10 cellular contexts compared by ENCODE assay signal in the genomic region with DNA sequence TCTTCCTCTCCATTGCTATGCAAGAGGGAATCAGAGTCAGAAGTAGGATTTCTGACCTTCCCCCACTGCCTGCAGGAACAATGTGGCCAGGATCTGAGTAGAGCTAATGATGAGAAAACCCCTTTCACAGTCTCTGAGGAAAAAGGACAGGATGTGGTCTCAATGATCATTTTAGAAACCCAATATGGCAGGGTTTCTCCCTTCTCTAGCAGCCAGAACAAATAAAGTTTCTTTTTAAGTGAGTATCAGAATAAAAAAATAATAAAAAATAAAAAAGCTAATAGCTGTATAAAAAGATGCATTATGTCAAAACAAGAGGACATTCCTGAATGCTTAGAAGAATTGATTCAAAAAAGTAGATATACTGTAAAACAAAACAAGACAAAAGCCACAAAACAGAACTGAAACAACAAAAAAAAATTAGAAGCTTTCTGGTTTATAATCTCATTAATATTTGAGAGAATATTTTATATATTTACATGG.
DNase-seq lines count a peak whose midpoint lies in the region; ATAC-seq and TF ChIP-seq lines count a peak whose summit lies in the region.
"Had no signal": no experiment of that assay in that cellular context is flagged by ENCODE, and none has a peak within 500 bp of the region (broad histone marks: within the 10 kb centered on the region; RNA-seq: fewer than 3 reads in every experiment).

No MANE protein-coding gene starts in this region.

- H3K4me3 ChIP-seq in DND-41 (ENCODE audit: low read depth in 1 of 2, low read length in 2 of 2): no peak overlapping the region
- H3K4me3 ChIP-seq in PC-3 (ENCODE audit: low read length): no peak overlapping the region
- H3K4me3 ChIP-seq in BE2C (ENCODE audit: low read depth, low read length): no peak overlapping the region

- H3K4me1 ChIP-seq in DND-41 (ENCODE audit: insufficient read depth, low read length) (peaks cover 11% of the 10 kb centered on the region), PC-3 (ENCODE audit: insufficient read depth, low read length) (no peaks in the 10 kb centered on the region), BE2C (no peaks in the 10 kb centered on the region)

- CTCF ChIA-PET in PC-3 (lab: Charles Lee): no interaction called here

- no TSS peak for BruUV-seq in PC-3 (replicated peaks; lab: Mats Ljungman, UMichigan)

- TF ChIP-seq CTCF in DND-41 (IDR thresholded peaks at IDR 0.05; ENCODE audit: borderline replicate concordance, extremely low read depth, low read length, poor library complexity, severe bottlenecking) (no peak), PC-3 (conservative IDR thresholded peaks at IDR 0.05; ENCODE audit: low read depth, low read length) (no peak), BE2C (IDR thresholded peaks at IDR 0.05; ENCODE audit: low read depth, low read length) (no peak)

- H3K9me3 ChIP-seq in DND-41 (ENCODE audit: insufficient read depth, low read length, severe bottlenecking) (no peaks in the 10 kb centered on the region), PC-3 (ENCODE audit: low read length) (no peaks in the 10 kb centered on the region), BE2C (no peaks in the 10 kb centered on the region)

- H4K20me1 ChIP-seq in DND-41 (ENCODE audit: insufficient read depth, low read length): no peaks in the 10 kb centered on the region
- no peaks in the 10 kb centered on the region for H4K20me1 ChIP-seq in PC-3 (ENCODE audit: low read length)

- POLR2A ChIA-PET in PC-3 (lab: Charles Lee; ENCODE audit: unreplicated experiment): no interaction called here

- DNase-seq in DND-41 (peak; percentile 21), PC-3 (peak; percentile 5), NCI-H2081 (lab: John Stamatoyannopoulos, UW) (no peak), BE2C (no peak), DMS 273 (lab: John Stamatoyannopoulos, UW; ENCODE audit: unreplicated experiment) (no peak)
- DNase-seq in effector CD4-positive, alpha-beta T cell: no peak
- DNase-seq: NCI-H2227 treated with DMSO at 0.1 percent for 48 hours had no signal

- ATAC-seq in DND-41 (ENCODE audit: insufficient read depth, low read depth) (peak; percentile 84), GM19372 (IDR thresholded peaks at IDR 0.05; ENCODE audit: low read depth, unreplicated experiment) (peak; percentile 93), HG02970 (IDR thresholded peaks at IDR 0.05; ENCODE audit: low FRiP score, unreplicated experiment) (peak; percentile 93), PC-3 (no peak)

- no peak overlapping the region for H3K9ac ChIP-seq in DND-41 (ENCODE audit: low read depth, low read length)
- H3K9ac ChIP-seq in PC-3 (ENCODE audit: low read length): no peak overlapping the region

- H3K79me2 ChIP-seq in DND-41 (ENCODE audit: insufficient read depth, low read length) (no peaks in the 10 kb centered on the region), PC-3 (ENCODE audit: low read length) (no peaks in the 10 kb centered on the region)

- H3K9me2 ChIP-seq in PC-3 (replicated peaks; ENCODE audit: low read length): no peaks in the 10 kb centered on the region

- H3K36me3 ChIP-seq in DND-41 (ENCODE audit: insufficient read depth, low read length) (no peaks in the 10 kb centered on the region), PC-3 (ENCODE audit: low read depth, low read length) (no peaks in the 10 kb centered on the region), BE2C (no peaks in the 10 kb centered on the region)

- H3F3A ChIP-seq in PC-3 (ENCODE audit: low read length, unreplicated experiment): no peaks in the 10 kb centered on the region

- H3K27ac ChIP-seq in DND-41 (ENCODE audit: low read length) (no peak overlapping the region), PC-3 (ENCODE audit: low read length) (no peak overlapping the region)
- H3K27ac ChIP-seq: VCaP had no signal

- intact Hi-C loops in PC-3 (cut with micrococcal nuclease): no loop called here

- H3K27me3 ChIP-seq in DND-41 (ENCODE audit: insufficient read depth, low read length, poor library complexity) (no peaks in the 10 kb centered on the region), PC-3 (ENCODE audit: low read length) (no peaks in the 10 kb centered on the region), BE2C (no peaks in the 10 kb centered on the region)

- H3K4me2 ChIP-seq in DND-41 (ENCODE audit: insufficient read depth, low read length): no peak overlapping the region
- no peak overlapping the region for H3K4me2 ChIP-seq in PC-3 (ENCODE audit: low read length)

- H2AFZ ChIP-seq in DND-41 (ENCODE audit: low read depth, low read length) (no peak overlapping the region), PC-3 (ENCODE audit: low read length) (no peak overlapping the region)

Comparison
In these comparisons a context has a peak if more than half of its experiments do, and no peak if none do; other contexts are left out.
1. DNase-seq: peak in DND-41 (single experiment) and PC-3 (single experiment); none in NCI-H2081 (0 of 2), BE2C (single experiment), effector CD4-positive, alpha-beta T cell (single experiment) and DMS 273 (single experiment).